Comparison of ENCODE assay signal across 30 cellular contexts in the genomic region with DNA sequence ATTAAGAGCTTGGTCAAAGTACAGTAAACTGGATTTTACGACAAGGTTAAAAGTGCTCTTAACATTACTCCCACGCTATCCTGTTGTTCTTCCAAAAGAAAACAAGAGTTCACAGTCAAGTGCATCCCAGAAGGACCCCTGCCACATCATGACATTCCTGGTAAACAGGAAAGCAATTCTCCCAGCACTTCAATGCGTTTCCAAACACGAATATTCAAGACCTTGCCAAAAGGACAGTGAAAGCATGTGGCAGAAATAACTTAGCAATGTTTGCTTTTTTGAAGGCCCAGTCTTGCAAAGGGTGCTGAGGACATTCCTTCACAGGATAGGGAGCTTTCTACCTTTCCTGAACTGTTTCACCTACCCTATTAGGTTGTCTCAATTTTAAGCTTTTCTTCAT. TPM values are rescaled to one million over a fixed set of nuclear protein-coding genes. Genes with fewer than 3 reads are reported as not detected.
DNase-seq lines count a peak whose midpoint lies in the region; ATAC-seq and TF ChIP-seq lines count a peak whose summit lies in the region.
"Had no signal": no experiment of that assay in that cellular context is flagged by ENCODE, and none has a peak within 500 bp of the region (broad histone marks: within the 10 kb centered on the region; RNA-seq: fewer than 3 reads in every experiment).

No MANE protein-coding gene starts in this region.

- H3K4me1 ChIP-seq in H9 (ENCODE audit: insufficient read depth, low read length) = no peaks in the 10 kb centered on the region
- H3K4me1 ChIP-seq: colonic mucosa, SJSA1 had no signal

- no peak for ATAC-seq in HG03280 (IDR thresholded peaks at IDR 0.05; ENCODE audit: unreplicated experiment)
- ATAC-seq: activated CD8-positive, alpha-beta T cell treated with anti-CD3 and anti-CD28 coated beads, Interleukin-2, amount 10 ng/mL, durations not matched to agents 7 days and 5 days; activated naive CD8-positive, alpha-beta T cell treated with anti-CD3 and anti-CD28 coated beads, Interleukin-2, amount 50 U/mL, for 24 hours; natural killer cell; right cardiac atrium; stimulated activated naive CD8-positive, alpha-beta T cell treated with anti-CD3 and anti-CD28 coated beads, Interleukin-15, Interleukin-2, amounts not matched to agents 100 U/mL and 50 U/mL, for 24 hours; T-cell had no signal

- WGBS in H9 (ENCODE audit: extremely low coverage, insufficient read length, low lambda C conversion rate) = no CpG with 5 or more reads among the region's 4 CpGs

- no peak overlapping the region for H3K9ac ChIP-seq in H9 (ENCODE audit: extremely low read depth, insufficient read length, low read length)
- H3K9ac ChIP-seq: GM23248, KMS-11 had no signal

- no peak overlapping the region for H4K8ac ChIP-seq in H9 (replicated peaks; ENCODE audit: insufficient read length, low read depth, low read length)

- TF ChIP-seq CTCF in H9 (conservative IDR thresholded peaks at IDR 0.05) (no peak), fibroblast of villous mesenchyme (IDR thresholded peaks at IDR 0.05; ENCODE audit: insufficient read depth, low read depth, low read length) (no peak), GM13976 (IDR thresholded peaks at IDR 0.05; ENCODE audit: borderline replicate concordance, control extremely low read depth, extremely low read depth, insufficient read depth, missing control alignments) (no peak)

- no peak overlapping the region for H3K18ac ChIP-seq in H9 (ENCODE audit: insufficient read length, low read depth, low read length)

- H3K23ac ChIP-seq in H9 (ENCODE audit: insufficient read length, low read depth, low read length) = no peak overlapping the region

- DNase-seq in H9 = no peak
- peak; percentile 33 for DNase-seq in astrocyte of the hippocampus (ENCODE audit: low read depth, low spot score)
- peak; percentile 52 for DNase-seq in fibroblast of villous mesenchyme (ENCODE audit: low read depth)
- peak; percentile 43 for DNase-seq in pulmonary artery endothelial cell (ENCODE audit: low read depth, low spot score)
- DNase-seq in GM13976 (ENCODE audit: low spot score) = no peak
- DNase-seq in NCI-H1417 treated with DMSO at 0.1 percent for 48 hours (lab: John Stamatoyannopoulos, UW) = no peak
- no peak for DNase-seq in NCI-H748 treated with DMSO at 0.1 percent for 48 hours (lab: John Stamatoyannopoulos, UW)
- DNase-seq: activated CD4-positive, CD25-positive, alpha-beta regulatory T cell treated with anti-CD3 and anti-CD28 coated beads, Interleukin-2, amount 50 U/mL, for 72 hours; activated CD8-positive, alpha-beta T cell treated with anti-CD3 and anti-CD28 coated beads, Interleukin-2, amount 10 ng/mL, durations not matched to agents 7 days and 5 days; activated gamma-delta T cell treated with Interleukin-2 at 50 U/mL for 16 hours; activated naive CD8-positive, alpha-beta T cell treated with anti-CD3 and anti-CD28 coated beads, Interleukin-2, amount 50 U/mL, for 24 hours; C1 segment of cervical spinal cord; Caco-2; colonic mucosa; GM23248; left cardiac atrium; midbrain; natural killer cell; NCI-H1436 treated with DMSO at 0.1 percent for 48 hours; NCI-H2107; NCI-H524; NK-92 treated with Interleukin-12 subunit alpha and Interleukin-12 subunit beta, amount 100 ng/mL, for 24 hours; right cardiac atrium; stimulated activated naive CD8-positive, alpha-beta T cell treated with anti-CD3 and anti-CD28 coated beads, Interleukin-15, Interleukin-2, amounts not matched to agents 100 U/mL and 50 U/mL, for 24 hours; T-cell had no signal

- peaks cover 2% of the 10 kb centered on the region; the same call in 1 of the 2 replicates for H3K79me2 ChIP-seq in H9 (ENCODE audit: insufficient read depth, low read length)

- H2BK15ac ChIP-seq in H9 (ENCODE audit: low read depth, low read length) = no peak overlapping the region

- in situ Hi-C loops in GM13976 (cut with MboI; ENCODE audit: low sequenced_read_pairs, unreplicated experiment) = no loop called here

- H3K4me3 Mint-ChIP-seq in H9 = no peak overlapping the region; a peak in 1 of 5 replicates
- H3K4me3 Mint-ChIP-seq: activated CD8-positive, alpha-beta T cell treated with anti-CD3 and anti-CD28 coated beads, Interleukin-2, amount 10 ng/mL, durations not matched to agents 7 days and 5 days; activated naive CD8-positive, alpha-beta T cell treated with anti-CD3 and anti-CD28 coated beads, Interleukin-2, amount 50 U/mL, for 24 hours; natural killer cell; T-cell had no signal

- H3K4ac ChIP-seq in H9 (ENCODE audit: low read depth, low read length) = no peak overlapping the region

- H3K56ac ChIP-seq in H9 (ENCODE audit: insufficient read length, low read depth, low read length) = no peak overlapping the region

- peaks cover 10 to 13% of the 10 kb centered on the region in 2 experiments for H3K4me1 Mint-ChIP-seq in H9

- H2AFZ ChIP-seq in H9 (ENCODE audit: low read length) = no peak overlapping the region
- H2AFZ ChIP-seq: GM23248 had no signal

- H2BK5ac ChIP-seq in H9 (ENCODE audit: insufficient read length, low read length) = no peak overlapping the region

- H3K14ac ChIP-seq in H9 (ENCODE audit: insufficient read depth, low read length) = no peak overlapping the region

- no peak overlapping the region for H2BK120ac ChIP-seq in H9 (ENCODE audit: low read depth, low read length, poor library complexity, severe bottlenecking)

- no peaks in the 10 kb centered on the region for H4K20me1 ChIP-seq in H9 (ENCODE audit: control insufficient read depth, insufficient read depth, insufficient read length)

- H3K27ac ChIP-seq in H9 (ENCODE audit: insufficient read length, low read depth, low read length) = no peak overlapping the region
- H3K27ac ChIP-seq: colonic mucosa, GM23248, KMS-11, SJSA1, thoracic aorta had no signal

- no peak overlapping the region for H4K5ac ChIP-seq in H9 (ENCODE audit: insufficient read length, low read depth, low read length)

- H3K27me3 Mint-ChIP-seq in H9 (ENCODE audit: low read depth) = no peaks in the 10 kb centered on the region
- H3K27me3 Mint-ChIP-seq: activated naive CD8-positive, alpha-beta T cell treated with anti-CD3 and anti-CD28 coated beads, Interleukin-2, amount 50 U/mL, for 24 hours; T-cell had no signal

- H2BK12ac ChIP-seq in H9 (ENCODE audit: insufficient read length, low read depth, low read length) = no peak overlapping the region

- no peak overlapping the region; a peak in 1 of 7 replicates for H3K27ac Mint-ChIP-seq in H9
- H3K27ac Mint-ChIP-seq: activated CD8-positive, alpha-beta T cell treated with anti-CD3 and anti-CD28 coated beads, Interleukin-2, amount 10 ng/mL, durations not matched to agents 7 days and 5 days; activated naive CD8-positive, alpha-beta T cell treated with anti-CD3 and anti-CD28 coated beads, Interleukin-2, amount 50 U/mL, for 24 hours; natural killer cell; T-cell had no signal

- H3K27me3 ChIP-seq in H9 (ENCODE audit: insufficient read depth, low read length) = no peaks in the 10 kb centered on the region
- H3K27me3 ChIP-seq: colonic mucosa, SJSA1 had no signal

- peak overlapping the region; percentile 10 for H3K4me2 ChIP-seq in H9 (ENCODE audit: insufficient read depth, insufficient read length, low read length)
- H3K4me2 ChIP-seq: KMS-11 had no signal

- no peak overlapping the region for H4K91ac ChIP-seq in H9 (ENCODE audit: insufficient read length, low read depth, low read length)

- no peaks in the 10 kb centered on the region for H3K9me3 Mint-ChIP-seq in H9
- H3K9me3 Mint-ChIP-seq: activated naive CD8-positive, alpha-beta T cell treated with anti-CD3 and anti-CD28 coated beads, Interleukin-2, amount 50 U/mL, for 24 hours; brain; natural killer cell; T-cell had no signal

- no peaks in the 10 kb centered on the region for H3K23me2 ChIP-seq in H9 (ENCODE audit: insufficient read length, low read depth, low read length, poor library complexity, severe bottlenecking)

- no peaks in the 10 kb centered on the region for H3K9me3 ChIP-seq in H9 (ENCODE audit: control insufficient read depth, low read depth, low read length)
- H3K9me3 ChIP-seq: Caco-2, colonic mucosa, SJSA1, thoracic aorta had no signal

- H3T11ph ChIP-seq in H9 (ENCODE audit: low read length) = no peak overlapping the region

- H2BK20ac ChIP-seq in H9 (ENCODE audit: low read depth, low read length, poor library complexity, severe bottlenecking) = no peak overlapping the region

- peaks cover 6% of the 10 kb centered on the region for H3K79me1 ChIP-seq in H9 (ENCODE audit: insufficient read depth, low read depth, low read length, poor library complexity, severe bottlenecking)

- H3K4me3 ChIP-seq in fibroblast of villous mesenchyme (ENCODE audit: low read depth, low read length) = no peak overlapping the region
- H3K4me3 ChIP-seq: colonic mucosa, GM23248, SJSA1, thoracic aorta had no signal

- H3K36me3 Mint-ChIP-seq in H9 (ENCODE audit: insufficient read depth in 1 of 3, low read depth in 3 of 3) = peaks cover 0 to 11% (median 8%) of the 10 kb centered on the region in 3 experiments; a peak in 5 of 7 replicates

- no peak overlapping the region for H2AK5ac ChIP-seq in H9 (ENCODE audit: insufficient read length, low read length)

RNA-seq across cellular contexts. Expression of a gene that starts 11.1 kb away (rescaled TPM):
- 44.2 and 47.0 TPM in 2 replicates for total RNA-seq in H9 (2021)
- 27.4 and 28.9 TPM in 2 replicates for total RNA-seq in fibroblast of villous mesenchyme
- 28.7 and 42.8 TPM in 2 replicates for total RNA-seq in pulmonary artery endothelial cell

RNA-seq across cellular contexts. Expression of a gene that starts 11.4 kb away (rescaled TPM):
- total RNA-seq in H9 (2021) = 29.5 and 30.3 TPM in 2 replicates
- total RNA-seq in fibroblast of villous mesenchyme = 6.1 and 7.3 TPM in 2 replicates
- total RNA-seq in pulmonary artery endothelial cell = 2.6 and 2.7 TPM in 2 replicates

Comparison
In these comparisons a context has a peak if more than half of its experiments do, and no peak if none do; other contexts are left out.
1. DNase-seq: peak in astrocyte of the hippocampus (single experiment), fibroblast of villous mesenchyme (single experiment) and pulmonary artery endothelial cell (single experiment); none in H9 (single experiment), GM13976 (single experiment), NCI-H1417 treated with DMSO at 0.1 percent for 48 hours (single experiment) and NCI-H748 treated with DMSO at 0.1 percent for 48 hours (single experiment).